In the genomic region with DNA sequence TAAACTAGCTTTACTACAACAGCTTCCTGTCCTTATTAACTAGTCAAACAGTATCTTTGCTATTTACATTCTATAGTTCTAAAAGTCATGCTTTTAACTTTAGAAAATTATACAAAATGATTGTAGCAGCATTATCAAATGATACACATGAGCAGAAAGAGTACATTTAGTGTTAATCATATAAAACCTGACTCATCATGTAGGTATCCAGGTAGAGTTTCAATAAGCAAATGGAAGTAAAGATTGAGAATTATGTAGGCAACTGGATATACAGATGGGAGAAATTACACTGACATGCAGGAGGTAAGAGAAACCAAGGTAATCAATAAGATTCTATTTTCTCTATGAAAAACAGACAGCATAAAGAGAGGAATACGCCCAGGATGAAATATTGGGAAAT, we compare ENCODE assay signal across 28 cellular contexts.
"Had no signal": no experiment of that assay in that cellular context is flagged by ENCODE, and none has a peak within 500 bp of the region (broad histone marks: within the 10 kb centered on the region; RNA-seq: fewer than 3 reads in every experiment).

No MANE protein-coding gene starts in this region.

- H3K9me3 ChIP-seq: ascending aorta, colonic mucosa, esophagus squamous epithelium, gastroesophageal sphincter, spleen, thyroid gland, upper lobe of right lung had no signal

- H3K9ac ChIP-seq: neural progenitor cell had no signal

- DNase-seq: activated B cell treated with CpG ODN at 0.5 μM for 24 hours; activated CD4-positive, alpha-beta T cell treated with anti-CD3 and anti-CD28 coated beads for 36 hours; activated CD4-positive, alpha-beta T cell treated with anti-CD3 and anti-CD28 coated beads, Interleukin-2, amount 50 U/mL, for 48 hours; activated CD8-positive, alpha-beta memory T cell treated with anti-CD3 and anti-CD28 coated beads, Interleukin-2, amount 50 U/mL, for 48 hours; activated gamma-delta T cell; brain microvascular endothelial cell; central memory CD4-positive, alpha-beta T cell; colonic mucosa; dorsolateral prefrontal cortex; effector memory CD8-positive, alpha-beta T cell; esophagus squamous epithelium; head of caudate nucleus; hypothalamus; left ventricle myocardium superior; spleen; stimulated activated CD4-positive, alpha-beta T cell treated with anti-CD3 and anti-CD28 coated beads, Interleukin-4, amount 100 ng/mL, for 1 hour; stimulated activated naive CD4-positive, alpha-beta T cell treated with Interleukin-2 at 50 U/mL for 16 hours; substantia nigra; T1000; thyroid gland; upper lobe of right lung had no signal

- H3K9me3 Mint-ChIP-seq: activated B cell treated with CpG ODN at 0.5 μM for 24 hours; activated naive CD4-positive, alpha-beta T cell treated with anti-CD3 and anti-CD28 coated beads, Interleukin-2, amount 50 U/mL, for 72 hours; activated T-helper 1 cell treated with anti-CD3 and anti-CD28 coated beads, Interleukin-12 subunit alpha, Interleukin-12 subunit beta, Interleukin-2, Interleukin-4 antibody, amounts not matched to agents 30 ng/mL and 10 ng/mL and 1 ng/mL, durations not matched to agents 14 hours and 24 hours and 36 hours; effector memory CD8-positive, alpha-beta T cell; neural progenitor cell; T-helper 1 cell treated with Interleukin-12 subunit alpha and Interleukin-12 subunit beta and Interleukin-4 antibody, amounts not matched to agents 30 μg/mL and 1 μg/mL, for 36 hours had no signal

- H3K4me2 ChIP-seq: neural progenitor cell had no signal

- H3K27me3 ChIP-seq: ascending aorta, brain microvascular endothelial cell, colonic mucosa, dorsolateral prefrontal cortex, esophagus squamous epithelium, gastroesophageal sphincter, neural progenitor cell, spleen, thyroid gland, upper lobe of right lung had no signal

- H3K4me3 ChIP-seq: ascending aorta, colonic mucosa, dorsolateral prefrontal cortex, esophagus squamous epithelium, gastroesophageal sphincter, neural progenitor cell, spleen, thyroid gland, upper lobe of right lung had no signal

- H3K27ac Mint-ChIP-seq: activated B cell treated with CpG ODN at 0.5 μM for 24 hours; activated CD4-positive, alpha-beta T cell treated with anti-CD3 and anti-CD28 coated beads for 36 hours; activated T-helper 1 cell treated with anti-CD3 and anti-CD28 coated beads, Interleukin-12 subunit alpha, Interleukin-12 subunit beta, Interleukin-2, Interleukin-4 antibody, amounts not matched to agents 30 ng/mL and 10 ng/mL and 1 ng/mL, durations not matched to agents 14 hours and 24 hours and 36 hours; neural progenitor cell; T-helper 1 cell treated with Interleukin-12 subunit alpha and Interleukin-12 subunit beta and Interleukin-4 antibody, amounts not matched to agents 30 μg/mL and 1 μg/mL, for 36 hours had no signal

- H3K27me3 Mint-ChIP-seq: activated B cell treated with CpG ODN at 0.5 μM for 24 hours; activated CD4-positive, alpha-beta T cell treated with anti-CD3 and anti-CD28 coated beads for 36 hours; effector memory CD8-positive, alpha-beta T cell had no signal

- H3K27ac ChIP-seq: ascending aorta, brain microvascular endothelial cell, colonic mucosa, dorsolateral prefrontal cortex, esophagus squamous epithelium, gastroesophageal sphincter, neural progenitor cell, spleen, thyroid gland, upper lobe of right lung had no signal

- H2AFZ ChIP-seq: neural progenitor cell had no signal

- H3K36me3 ChIP-seq: ascending aorta, brain microvascular endothelial cell, colonic mucosa, neural progenitor cell, thyroid gland, upper lobe of right lung had no signal

- ATAC-seq: effector memory CD8-positive, alpha-beta T cell; gastroesophageal sphincter; left ventricle myocardium superior; upper lobe of right lung had no signal

- H3K4me3 Mint-ChIP-seq: activated B cell treated with CpG ODN at 0.5 μM for 24 hours; activated CD4-positive, alpha-beta T cell treated with anti-CD3 and anti-CD28 coated beads for 36 hours; activated T-helper 1 cell treated with anti-CD3 and anti-CD28 coated beads, Interleukin-12 subunit alpha, Interleukin-12 subunit beta, Interleukin-2, Interleukin-4 antibody, amounts not matched to agents 30 ng/mL and 10 ng/mL and 1 ng/mL, durations not matched to agents 14 hours and 24 hours and 36 hours; neural progenitor cell; T-helper 1 cell treated with Interleukin-12 subunit alpha and Interleukin-12 subunit beta and Interleukin-4 antibody, amounts not matched to agents 30 μg/mL and 1 μg/mL, for 36 hours had no signal

- H3K4me1 ChIP-seq: colonic mucosa, upper lobe of right lung had no signal

- H3K4me1 Mint-ChIP-seq: neural progenitor cell had no signal

- FAIRE-seq: endothelial cell of umbilical vein had no signal
